Comparison of ENCODE assay signal across 10 cellular contexts in genomic region chr21:41783476-41784150, GRCh38. TPM values are rescaled to one million over a fixed set of nuclear protein-coding genes. Genes with fewer than 3 reads are reported as not detected.
A peak's percentile ranks its signal among the peaks of the same experiment; 100 is the strongest.
DNase-seq lines count a peak whose midpoint lies in the region; ATAC-seq and TF ChIP-seq lines count a peak whose summit lies in the region.
"Had no signal": no experiment of that assay in that cellular context is flagged by ENCODE, and none has a peak within 500 bp of the region (broad histone marks: within the 10 kb centered on the region; RNA-seq: fewer than 3 reads in every experiment).

No MANE protein-coding gene starts in this region.

- peaks cover 4% of the 10 kb centered on the region for H3K4me1 Mint-ChIP-seq in activated T-cell treated with anti-CD3 and anti-CD28 coated beads, Interleukin-2, amount 50 U/mL, for 4 hours (ENCODE audit: low read depth)
- peaks cover 13% of the 10 kb centered on the region for H3K4me1 Mint-ChIP-seq in activated T-cell treated with anti-CD3 and anti-CD28 coated beads, Interleukin-2, amount 50 U/mL, for 24 hours (ENCODE audit: low read depth)

- H3K4me3 Mint-ChIP-seq in activated T-cell treated with anti-CD3 and anti-CD28 coated beads, Interleukin-2, amount 50 U/mL, for 4 hours, result no peak overlapping the region
- no peak overlapping the region for H3K4me3 Mint-ChIP-seq in activated T-cell treated with anti-CD3 and anti-CD28 coated beads, Interleukin-2, amount 50 U/mL, for 24 hours
- H3K4me3 Mint-ChIP-seq: activated naive CD4-positive, alpha-beta T cell treated with anti-CD3 and anti-CD28 coated beads, Interleukin-2, amount 10 ng/mL, durations not matched to agents 7 days and 5 days had no signal

- no peaks in the 10 kb centered on the region for H3K9me3 Mint-ChIP-seq in activated T-cell treated with anti-CD3 and anti-CD28 coated beads, Interleukin-2, amount 50 U/mL, for 4 hours
- H3K9me3 Mint-ChIP-seq in activated T-cell treated with anti-CD3 and anti-CD28 coated beads, Interleukin-2, amount 50 U/mL, for 24 hours, result no peaks in the 10 kb centered on the region
- H3K9me3 Mint-ChIP-seq: activated naive CD4-positive, alpha-beta T cell treated with anti-CD3 and anti-CD28 coated beads, Interleukin-2, amount 10 ng/mL, durations not matched to agents 7 days and 5 days had no signal

- H3K4me3 ChIP-seq in astrocyte of the spinal cord (ENCODE audit: low read depth, low read length), result no peak overlapping the region
- H3K4me3 ChIP-seq in stomach, result no peak overlapping the region

- TF ChIP-seq CTCF in astrocyte of the spinal cord (IDR thresholded peaks at IDR 0.05; ENCODE audit: low read depth, low read length) (no peak), stomach (IDR thresholded peaks at IDR 0.05) (no peak)

- no peak overlapping the region for H3K27ac Mint-ChIP-seq in activated T-cell treated with anti-CD3 and anti-CD28 coated beads, Interleukin-2, amount 50 U/mL, for 24 hours
- H3K27ac Mint-ChIP-seq: activated naive CD4-positive, alpha-beta T cell treated with anti-CD3 and anti-CD28 coated beads, Interleukin-2, amount 10 ng/mL, durations not matched to agents 7 days and 5 days had no signal

- in situ Hi-C loops in astrocyte of the spinal cord (cut with HindIII; ENCODE audit: low sequenced_read_pairs), result no loop called here

- intact Hi-C loops in stomach (cut with DNase I; ENCODE audit: low total_unique reads), result no loop called here

- DNase-seq in activated T-cell treated with anti-CD3 and anti-CD28 coated beads, Interleukin-2, amount 50 U/mL, for 4 hours, result no peak
- no peak for DNase-seq in activated T-cell treated with anti-CD3 and anti-CD28 coated beads, Interleukin-2, amount 50 U/mL, for 24 hours
- DNase-seq in NCI-H345 treated with DMSO at 0.1 percent for 48 hours (lab: John Stamatoyannopoulos, UW; ENCODE audit: unreplicated experiment), result peak; percentile 93
- peak; percentile 69 for DNase-seq in astrocyte of the spinal cord (ENCODE audit: low read depth, low spot score)
- peak; percentile 85 for DNase-seq in stomach
- no peak for DNase-seq in stimulated activated naive CD4-positive, alpha-beta T cell treated with Interleukin-2 at 50 U/mL for 16 hours (lab: John Stamatoyannopoulos, UW)
- DNase-seq in inferior parietal cortex (ENCODE audit: extremely low spot score), result no peak
- DNase-seq: activated naive CD4-positive, alpha-beta T cell treated with anti-CD3 and anti-CD28 coated beads, Interleukin-2, amount 10 ng/mL, durations not matched to agents 7 days and 5 days; HCEC 1CT had no signal

- H3K27me3 Mint-ChIP-seq in activated T-cell treated with anti-CD3 and anti-CD28 coated beads, Interleukin-2, amount 50 U/mL, for 4 hours (ENCODE audit: low read depth), result peaks cover 65% of the 10 kb centered on the region
- H3K27me3 Mint-ChIP-seq in activated T-cell treated with anti-CD3 and anti-CD28 coated beads, Interleukin-2, amount 50 U/mL, for 24 hours, result peaks cover 71% of the 10 kb centered on the region

- H3K27ac ChIP-seq in stomach, result peak overlapping the region in 3 of 5 donors; percentile 32 to 35 (median 34)

- 16 to 45% (median 33%) methylated on average over 18 of the region's 18 CpGs for WGBS in stomach, 5 donors

- ATAC-seq in activated T-cell treated with anti-CD3 and anti-CD28 coated beads, Interleukin-2, amount 50 U/mL, for 4 hours, result peak; percentile 28 to 60
- ATAC-seq in HG02973 (IDR thresholded peaks at IDR 0.05; ENCODE audit: unreplicated experiment), result no peak

- TF ChIP-seq POLR2A in stomach (IDR thresholded peaks at IDR 0.05), result no peak

- peaks cover 5 to 70% (median 13%) of the 10 kb centered on the region in 3 donors for H3K27me3 ChIP-seq in stomach

- no peaks in the 10 kb centered on the region for H3K36me3 Mint-ChIP-seq in activated T-cell treated with anti-CD3 and anti-CD28 coated beads, Interleukin-2, amount 50 U/mL, for 4 hours (ENCODE audit: insufficient read depth)
- H3K36me3 Mint-ChIP-seq in activated T-cell treated with anti-CD3 and anti-CD28 coated beads, Interleukin-2, amount 50 U/mL, for 24 hours (ENCODE audit: low read depth), result no peaks in the 10 kb centered on the region
- H3K36me3 Mint-ChIP-seq: activated naive CD4-positive, alpha-beta T cell treated with anti-CD3 and anti-CD28 coated beads, Interleukin-2, amount 10 ng/mL, durations not matched to agents 7 days and 5 days had no signal

- H3K4me1 ChIP-seq in stomach, result peaks cover 16 to 21% (median 18%) of the 10 kb centered on the region in 4 donors

- H3K9me3 ChIP-seq in stomach, result no peaks in the 10 kb centered on the region

- H3K36me3 ChIP-seq in stomach, result no peaks in the 10 kb centered on the region

- no peak for TF ChIP-seq EP300 in stomach (IDR thresholded peaks at IDR 0.05)

RNA-seq across cellular contexts. Expression of gene RIPK4, which starts 16.8 kb away (rescaled TPM):
- total RNA-seq in activated T-cell treated with anti-CD3 and anti-CD28 coated beads, Interleukin-2, amount 50 U/mL, for 4 hours, result under 1 TPM; 0.13 to 0.20 (median 0.19) TPM
- 10 to 100 TPM in 4 of 5 donors, 1 to 10 TPM in 1; 9.0 to 36.2 (median 13.2) TPM for total RNA-seq in stomach
- polyA plus RNA-seq in stomach, result 10 to 100 TPM in 2 of 3 donors, 1 to 10 TPM in 1; 8.7 to 37.6 (median 29.2) TPM

Comparison
In these comparisons a context has a peak if more than half of its experiments do, and no peak if none do; other contexts are left out.
1. DNase-seq: peak in NCI-H345 treated with DMSO at 0.1 percent for 48 hours (single experiment), astrocyte of the spinal cord (single experiment) and stomach (single experiment); none in activated T-cell treated with anti-CD3 and anti-CD28 coated beads, Interleukin-2, amount 50 U/mL, for 4 hours (single experiment), activated T-cell treated with anti-CD3 and anti-CD28 coated beads, Interleukin-2, amount 50 U/mL, for 24 hours (single experiment), stimulated activated naive CD4-positive, alpha-beta T cell treated with Interleukin-2 at 50 U/mL for 16 hours (single experiment) and inferior parietal cortex (single experiment).
2. RNA of gene RIPK4, which starts 16.8 kb away (total RNA-seq): 9.0 to 36.2 TPM in stomach; 0.13 to 0.20 TPM in activated T-cell treated with anti-CD3 and anti-CD28 coated beads, Interleukin-2, amount 50 U/mL, for 4 hours; every median in the first group is over 4 times any median in the second.